20 cellular contexts compared by ENCODE assay signal in genomic region chr6:160394654-160395035, GRCh38. TPM values are rescaled to one million over a fixed set of nuclear protein-coding genes. Genes with fewer than 3 reads are reported as not detected.
DNase-seq lines count a peak whose midpoint lies in the region; ATAC-seq, FAIRE-seq and TF ChIP-seq lines count a peak whose summit lies in the region.
"Had no signal": no experiment of that assay in that cellular context is flagged by ENCODE, and none has a peak within 500 bp of the region (broad histone marks: within the 10 kb centered on the region; RNA-seq: fewer than 3 reads in every experiment).

No MANE protein-coding gene starts in this region.

- peaks cover 7% of the 10 kb centered on the region for H3K79me2 ChIP-seq in HepG2 (ENCODE audit: insufficient read depth, low read length)

- DNase-seq in ELF-1 (ENCODE audit: low read depth, low spot score) (peak; percentile 36), choroid plexus epithelial cell (ENCODE audit: low read depth) (peak; percentile 27), HepG2 (ENCODE audit: low spot score) (peak; percentile 22), sigmoid colon (no peak), DMS153 treated with DMSO at 0.1 percent for 48 hours (lab: John Stamatoyannopoulos, UW; ENCODE audit: unreplicated experiment) (no peak), KBM-7 (no peak), thyroid gland (no peak)
- DNase-seq: activated CD4-positive, alpha-beta memory T cell treated with anti-CD3 and anti-CD28 coated beads, Interleukin-2, amount 10 ng/mL, durations not matched to agents 7 days and 5 days; activated T-cell treated with anti-CD3 and anti-CD28 coated beads, Interleukin-2, amount 50 U/mL, for 1 hour; CD8-positive, alpha-beta T cell; dermis blood vessel endothelial cell; Karpas-422; NCI-H1092 treated with DMSO at 0.1 percent for 48 hours; NCI-H2081 treated with DMSO at 0.1 percent for 48 hours; NCI-H510A treated with DMSO at 0.1 percent for 48 hours had no signal

- peaks cover 0 to 5% of the 10 kb centered on the region in 2 experiments; a peak in 2 of 5 replicates for H3K36me3 ChIP-seq in HepG2 (replicated peaks in 1 of 2; ENCODE audit: control insufficient read depth in 1 of 2, insufficient read depth in 2 of 2, low read length in 2 of 2)
- H3K36me3 ChIP-seq in sigmoid colon, result no peaks in the 10 kb centered on the region
- no peaks in the 10 kb centered on the region for H3K36me3 ChIP-seq in thyroid gland

- no peaks in the 10 kb centered on the region for H3K9me3 ChIP-seq in HepG2 (ENCODE audit: low read length)
- no peaks in the 10 kb centered on the region for H3K9me3 ChIP-seq in sigmoid colon
- H3K9me3 ChIP-seq in thyroid gland, result no peaks in the 10 kb centered on the region

- H3K4me1 ChIP-seq in HepG2 (ENCODE audit: insufficient read depth, low read length) (peaks cover 49% of the 10 kb centered on the region), sigmoid colon (peaks cover 0 to 26% (median 12%) of the 10 kb centered on the region in 4 donors), thyroid gland (no peaks in the 10 kb centered on the region)

- in situ Hi-C loops in HepG2 (cut with HindIII; ENCODE audit: extremely low pct_ligation_motif_present, low pct_unique_long_range_greater_than_20kb) (no loop called here), KBM-7 (cut with MboI; ENCODE audit: low pct_unique_long_range_greater_than_20kb, low sequenced_read_pairs) (no loop called here)

- H3K27ac ChIP-seq in HepG2 (ENCODE audit: extremely low read length, insufficient read depth, low read length) (peak overlapping the region; percentile 81), sigmoid colon (peak overlapping the region; percentile 42 to 53 (median 49)), thyroid gland (no peak overlapping the region)
- H3K27ac ChIP-seq: HL-60 had no signal

- no peak for TF ChIP-seq POLR2A in HepG2 (IDR thresholded peaks at IDR 0.05; ENCODE audit: insufficient read depth in 1 of 2, low read depth in 2 of 2, low read length in 2 of 2)
- TF ChIP-seq POLR2A in sigmoid colon (IDR thresholded peaks at IDR 0.05), result no peak
- TF ChIP-seq POLR2A in thyroid gland (IDR thresholded peaks at IDR 0.05), result no peak

- H3K4me3 ChIP-seq in choroid plexus epithelial cell (ENCODE audit: low read depth, low read length) (no peak overlapping the region), HepG2 (replicated peaks in 1 of 3; ENCODE audit: insufficient read depth in 1 of 3, low read depth in 2 of 3, low read length in 3 of 3) (peak overlapping the region; percentile 5 to 56 (median 29); a peak in 4 of 6 replicates), sigmoid colon (no peak overlapping the region), thyroid gland (replicated peaks in 1 of 3) (no peak overlapping the region)

- peak; percentile 8; the same call in 1 of the 2 replicates for TF ChIP-seq RAD21 in HepG2 (CRISPR knock-in tag; IDR thresholded peaks at IDR 0.05)

- peak; percentile 83 for ATAC-seq in HepG2
- no peak for ATAC-seq in HG03432 (IDR thresholded peaks at IDR 0.05; ENCODE audit: unreplicated experiment)
- ATAC-seq: CD8-positive, alpha-beta T cell; esophagus mucosa had no signal

- H3K4me2 ChIP-seq in HepG2 (ENCODE audit: low read depth, low read length), result peak overlapping the region; percentile 78

- no peaks in the 10 kb centered on the region for H3K27me3 ChIP-seq in HepG2 (ENCODE audit: control insufficient read depth in 1 of 2, insufficient read depth in 2 of 2, low read length in 2 of 2)
- H3K27me3 ChIP-seq in sigmoid colon, result no peaks in the 10 kb centered on the region
- H3K27me3 ChIP-seq in thyroid gland, result no peaks in the 10 kb centered on the region

- no peak for TF ChIP-seq CTCF in choroid plexus epithelial cell (conservative IDR thresholded peaks at IDR 0.05; ENCODE audit: low read depth, low read length)
- peak; percentile 6; the same call in 1 of the 2 replicates for TF ChIP-seq CTCF in HepG2 (CRISPR knock-in tag; IDR thresholded peaks at IDR 0.05)
- TF ChIP-seq CTCF in sigmoid colon (IDR thresholded peaks at IDR 0.05), result no peak
- TF ChIP-seq CTCF in thyroid gland (IDR thresholded peaks at IDR 0.05), result no peak

- peak overlapping the region; percentile 55 for H2AFZ ChIP-seq in HepG2 (ENCODE audit: low read length)

- BruUV-seq in HepG2 (replicated peaks; lab: Mats Ljungman, UMichigan), result no TSS peak

- WGBS in HepG2 (ENCODE audit: low lambda C conversion rate), result 4% methylated on average over 1 of the region's 2 CpGs
- 71 to 77% methylated on average over 2 of the region's 2 CpGs for WGBS in sigmoid colon, 2 donors
- WGBS in thyroid gland, 2 donors, result 73 to 82% methylated on average over 2 of the region's 2 CpGs

- no peaks in the 10 kb centered on the region for H4K20me1 ChIP-seq in HepG2 (ENCODE audit: insufficient read depth, low read length)

- H3K9ac ChIP-seq in HepG2 (ENCODE audit: insufficient read depth, low read depth, low read length), result peak overlapping the region; percentile 64

- no peak for FAIRE-seq in HepG2 (lab: Jason Lieb, UNC)
- FAIRE-seq: GM19239 had no signal

- TF ChIP-seq EP300 in HepG2 (IDR thresholded peaks at IDR 0.05; ENCODE audit: low read depth in 2 of 2, low read length in 2 of 2) (no peak), HepG2 (CRISPR knock-in tag; IDR thresholded peaks at IDR 0.05; ENCODE audit: borderline replicate concordance) (no peak), sigmoid colon (IDR thresholded peaks at IDR 0.05) (no peak)

- intact Hi-C loops in HepG2 (cut with micrococcal nuclease; ENCODE audit: unreplicated experiment) (loop anchor here (1.0 to 5.0 kb wide), 3 partner anchors 38 to 257 kb away; no protein-coding TSS in a partner anchor), sigmoid colon (cut with DNase I) (no loop called here), thyroid gland (cut with DNase I) (no loop called here)

- CTCF ChIA-PET in HepG2 (lab: Yijun Ruan, JAX; ENCODE audit: low intra/inter-chr PET ratio, low total read pairs), result no interaction called here

- POLR2A ChIA-PET in HepG2 (lab: Yijun Ruan, JAX), result interaction anchor here (0.7 to 2.0 kb wide), 12 partner anchors 11 to 605 kb away, joined by 3 to 28 read pairs (median 4); partner anchors contain the start of genes MRPL18, SLC22A3 and TCP1

TF ChIP-seq in HepG2, 621 proteins besides CTCF, POLR2A, EP300 and RAD21 (continues in another document):
- TF ChIP-seq TSC22D2 (CRISPR knock-in tag; IDR thresholded peaks at IDR 0.05; ENCODE audit: borderline replicate concordance) (0 out of 2 replicates have a peak, but pooled peaks have one; percentile 12), ZFP41 (CRISPR knock-in tag; IDR thresholded peaks at IDR 0.05; ENCODE audit: borderline replicate concordance) (no peak), ZNF556 (CRISPR knock-in tag; IDR thresholded peaks at IDR 0.05; ENCODE audit: borderline replicate concordance) (peak; percentile 5; the same call in 1 of the 2 replicates), STAG1 (CRISPR knock-in tag; IDR thresholded peaks at IDR 0.05) (peak; percentile 33), ZNF652 (CRISPR knock-in tag; IDR thresholded peaks at IDR 0.05; ENCODE audit: borderline replicate concordance, low read depth) (no peak), ZNF878 (CRISPR knock-in tag; IDR thresholded peaks at IDR 0.05) (peak; percentile 78; the same call in 1 of the 2 replicates), PRMT3 (CRISPR knock-in tag; IDR thresholded peaks at IDR 0.05; ENCODE audit: borderline replicate concordance, low read depth) (0 out of 2 replicates have a peak, but pooled peaks have one; percentile 53)
- TF ChIP-seq, protein P1, sequence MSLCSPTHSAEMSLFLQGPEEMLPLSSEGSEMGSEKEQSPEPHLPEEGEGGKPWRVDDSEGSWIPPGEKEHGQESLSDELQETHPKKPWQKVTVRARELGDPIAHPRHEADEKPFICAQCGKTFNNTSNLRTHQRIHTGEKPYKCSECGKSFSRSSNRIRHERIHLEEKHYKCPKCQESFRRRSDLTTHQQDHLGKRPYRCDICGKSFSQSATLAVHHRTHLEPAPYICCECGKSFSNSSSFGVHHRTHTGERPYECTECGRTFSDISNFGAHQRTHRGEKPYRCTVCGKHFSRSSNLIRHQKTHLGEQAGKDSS (CRISPR knock-in tag; IDR thresholded peaks at IDR 0.05; ENCODE audit: borderline replicate concordance, low read depth), result 0 out of 2 replicates have a peak, but pooled peaks have one; percentile 24
- TF ChIP-seq, protein P2, sequence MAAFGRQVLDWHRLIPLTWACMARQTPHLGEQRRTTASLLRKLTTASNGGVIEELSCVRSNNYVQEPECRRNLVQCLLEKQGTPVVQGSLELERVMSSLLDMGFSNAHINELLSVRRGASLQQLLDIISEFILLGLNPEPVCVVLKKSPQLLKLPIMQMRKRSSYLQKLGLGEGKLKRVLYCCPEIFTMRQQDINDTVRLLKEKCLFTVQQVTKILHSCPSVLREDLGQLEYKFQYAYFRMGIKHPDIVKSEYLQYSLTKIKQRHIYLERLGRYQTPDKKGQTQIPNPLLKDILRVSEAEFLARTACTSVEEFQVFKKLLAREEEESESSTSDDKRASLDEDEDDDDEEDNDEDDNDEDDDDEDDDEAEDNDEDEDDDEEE (CRISPR knock-in tag; IDR thresholded peaks at IDR 0.05), result no peak

RNA-seq across cellular contexts. Expression of gene SLC22A3, which starts 46.5 kb away (rescaled TPM):
- total RNA-seq in HepG2 (2016; rRNA removed; fragmentation: Illumina TruSeq; extraction: Trizol) (20.1 and 31.5 TPM in 2 replicates), sigmoid colon (10 to 100 TPM; 13.6 to 26.3 (median 19.3) TPM), thyroid gland (1 to 10 TPM in 3 of 4 donors, under 1 TPM in 1; 0.67 to 3.9 (median 2.5) TPM)
- 45.1 and 49.0 TPM in 2 replicates for total RNA-seq in HepG2 (2016; cell fraction: cytosol; rRNA removed; fragmentation: Illumina TruSeq; extraction: Trizol; ENCODE audit: low read depth)
- 19.7 and 31.7 TPM in 2 replicates for total RNA-seq in HepG2 (2016; cell fraction: insoluble cytoplasmic fraction; rRNA removed; fragmentation: Illumina TruSeq; extraction: Trizol)
- total RNA-seq in HepG2 (2016; cell fraction: membrane; rRNA removed; fragmentation: Illumina TruSeq; extraction: Trizol), result 30.2 and 35.9 TPM in 2 replicates
- 43.4 and 49.5 TPM in 2 replicates for total RNA-seq in HepG2 (2016; cell fraction: nucleus; rRNA removed; fragmentation: Illumina TruSeq; extraction: Trizol)
- polyA plus RNA-seq in HepG2 (2011; rRNA removed) (11.3 and 12.0 TPM in 2 replicates), sigmoid colon (1 to 10 TPM in 1 of 3 donors, under 1 TPM in 2; 0.23 to 3.3 (median 0.60) TPM)
- polyA plus RNA-seq in HepG2 (2011; cell fraction: cytosol; rRNA removed), result 7.1 and 9.5 TPM in 2 replicates
- 27.4 and 27.6 TPM in 2 replicates for polyA plus RNA-seq in HepG2 (2011; cell fraction: nucleus; rRNA removed)
- polyA plus RNA-seq in HepG2 (2012), result 15.3 and 16.9 TPM in 2 replicates
- 8.5 and 8.8 TPM in 2 replicates for polyA plus RNA-seq in HepG2 (2016; cell fraction: cytosol; fragmentation: Illumina TruSeq; extraction: Trizol; ENCODE audit: low read depth)
- polyA plus RNA-seq in HepG2 (2016; cell fraction: insoluble cytoplasmic fraction; fragmentation: Illumina TruSeq; extraction: Trizol; ENCODE audit: low read depth), result 22.6 and 23.7 TPM in 2 replicates
- 18.2 and 20.7 TPM in 2 replicates for polyA plus RNA-seq in HepG2 (2016; cell fraction: membrane; fragmentation: Illumina TruSeq; extraction: Trizol; ENCODE audit: low read depth)
- polyA plus RNA-seq in HepG2 (2016; cell fraction: nucleus; fragmentation: Illumina TruSeq; extraction: Trizol; ENCODE audit: insufficient read depth, low read depth), result 80.9 and 84.1 TPM in 2 replicates
- polyA minus RNA-seq in HepG2 (2011; rRNA and poly(A)+ RNA removed; ENCODE audit: low replicate concordance), result 9.1 and 24.8 TPM in 2 replicates
- polyA minus RNA-seq in HepG2 (2011; cell fraction: cytosol; rRNA and poly(A)+ RNA removed), result 10.9 and 11.6 TPM in 2 replicates
- 19.3 and 20.1 TPM in 2 replicates for polyA minus RNA-seq in HepG2 (2011; cell fraction: nucleus; rRNA and poly(A)+ RNA removed)
- total RNA-seq: activated CD4-positive, alpha-beta memory T cell treated with anti-CD3 and anti-CD28 coated beads, Interleukin-2, amount 10 ng/mL, durations not matched to agents 7 days and 5 days; CD8-positive, alpha-beta T cell had no signal
- polyA plus RNA-seq: neural cell had no signal

Comparison
In these comparisons a context has a peak if more than half of its experiments do, and no peak if none do; other contexts are left out.
1. DNase-seq: peak in ELF-1 (single experiment), choroid plexus epithelial cell (single experiment) and HepG2 (single experiment); none in sigmoid colon (single experiment), DMS153 treated with DMSO at 0.1 percent for 48 hours (single experiment), KBM-7 (single experiment) and thyroid gland (0 of 2).
2. H3K4me3 ChIP-seq: peak in HepG2 (3 of 3); none in choroid plexus epithelial cell (single experiment), sigmoid colon (0 of 4) and thyroid gland (0 of 3).
3. H3K27ac ChIP-seq: peak in HepG2 (single experiment) and sigmoid colon (4 of 4); none in thyroid gland (0 of 3).